10 cellular contexts compared by ENCODE assay signal in the genomic region with DNA sequence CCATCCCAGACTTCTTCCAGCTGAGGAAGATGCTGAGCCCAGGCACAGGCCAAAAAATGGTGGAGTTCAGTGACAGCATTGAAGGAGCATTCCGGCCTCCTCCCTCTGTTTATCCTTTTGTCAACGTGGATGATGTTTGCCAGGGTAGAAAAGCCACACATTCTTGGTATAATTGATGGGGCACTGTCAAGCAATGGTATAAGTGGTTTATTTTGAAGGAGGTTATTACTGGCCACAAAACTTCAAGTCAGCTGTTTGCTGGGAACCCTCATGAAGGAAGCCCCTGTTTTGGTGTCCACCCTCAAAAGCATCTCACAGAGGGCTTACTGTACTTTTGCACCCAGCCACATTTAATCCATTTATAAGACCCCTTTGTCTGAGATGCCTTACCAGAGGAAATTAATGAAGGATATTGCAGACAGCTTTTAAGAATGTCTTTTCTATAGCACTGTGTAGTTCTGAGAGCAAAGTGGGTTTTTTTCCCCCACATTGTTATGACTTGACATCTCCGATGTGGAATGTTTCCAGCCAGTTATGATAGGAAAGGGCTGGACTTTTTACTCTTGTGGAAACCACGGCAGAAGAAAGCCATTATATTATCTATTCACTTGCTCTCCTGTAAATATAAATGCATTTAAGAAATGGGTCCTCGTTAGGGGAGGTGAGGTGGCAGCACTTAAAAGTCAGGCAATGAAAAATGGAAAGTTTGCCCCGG.
"Had no signal": no experiment of that assay in that cellular context is flagged by ENCODE, and none has a peak within 500 bp of the region (broad histone marks: within the 10 kb centered on the region; RNA-seq: fewer than 3 reads in every experiment).

No MANE protein-coding gene starts in this region.

- H3K9me3 ChIP-seq: pancreas had no signal

- H3K36me3 ChIP-seq: pancreas had no signal

- H3K4me3 ChIP-seq: pancreas had no signal

- H3K27me3 ChIP-seq: pancreas had no signal

- H3K4me1 ChIP-seq: pancreas had no signal

- H3K27ac ChIP-seq: pancreas had no signal

- DNase-seq: activated CD4-positive, alpha-beta T cell treated with anti-CD3 and anti-CD28 coated beads, Interleukin-2, amount 50 U/mL, for 1 hour; activated naive CD4-positive, alpha-beta T cell treated with Interleukin-2 at 50 U/mL for 16 hours; mesendoderm; naive B cell; pancreas; stimulated activated CD4-positive, alpha-beta T cell treated with anti-CD3 and anti-CD28 coated beads, Interleukin-2, amount 100 ng/mL, for 48 hours; stimulated activated naive CD4-positive, alpha-beta T cell; substantia nigra; T-cell; T-helper 9 cell had no signal
